In genomic region chr12:52909796-52910195, GRCh38 we compare ENCODE assay signal across 16 cellular contexts. TPM values are rescaled to one million over a fixed set of nuclear protein-coding genes. Genes with fewer than 3 reads are reported as not detected.
DNase-seq lines count a peak whose midpoint lies in the region; ATAC-seq and TF ChIP-seq lines count a peak whose summit lies in the region.
"Had no signal": no experiment of that assay in that cellular context is flagged by ENCODE, and none has a peak within 500 bp of the region (broad histone marks: within the 10 kb centered on the region; RNA-seq: fewer than 3 reads in every experiment).

No MANE protein-coding gene starts in this region.

- H3K36me3 ChIP-seq in GM23338 (ENCODE audit: insufficient read depth): no peaks in the 10 kb centered on the region
- no peaks in the 10 kb centered on the region for H3K36me3 ChIP-seq in RWPE2 (ENCODE audit: low read depth)
- H3K36me3 ChIP-seq in iPS-20b (ENCODE audit: insufficient read depth, low read depth, low read length): no peaks in the 10 kb centered on the region
- no peaks in the 10 kb centered on the region for H3K36me3 ChIP-seq in sigmoid colon
- H3K36me3 ChIP-seq: MG63 had no signal

- H3K9ac ChIP-seq in iPS-20b (ENCODE audit: low read depth, low read length): 0 out of 2 replicates have a peak overlapping the region, but pooled peaks have one; percentile 20

- H3F3A ChIP-seq in GM23338 (replicated peaks; ENCODE audit: low read depth): no peaks in the 10 kb centered on the region

- intact Hi-C loops in sigmoid colon (cut with DNase I): no loop called here

- H3K9me3 Mint-ChIP-seq in GM23338 (no peaks in the 10 kb centered on the region), progenitor cell of endocrine pancreas (ENCODE audit: low read depth) (no peaks in the 10 kb centered on the region)

- no peak for ATAC-seq in GM23338
- no peak for ATAC-seq in RWPE2 (ENCODE audit: low read depth)
- no peak for ATAC-seq in GM21515 (IDR thresholded peaks at IDR 0.05; ENCODE audit: unreplicated experiment)
- no peak for ATAC-seq in HG03159 (IDR thresholded peaks at IDR 0.05; ENCODE audit: unreplicated experiment)
- ATAC-seq: Right ventricle myocardium inferior had no signal

- TF ChIP-seq EP300 in sigmoid colon (IDR thresholded peaks at IDR 0.05): no peak

- TF ChIP-seq POLR2A in sigmoid colon (IDR thresholded peaks at IDR 0.05): no peak

- TF ChIP-seq CTCF in GM23338 (conservative IDR thresholded peaks at IDR 0.05; ENCODE audit: low read depth in 2 of 2) (no peak), RWPE2 (IDR thresholded peaks at IDR 0.05; ENCODE audit: poor library complexity, severe bottlenecking) (no peak), progenitor cell of endocrine pancreas (IDR thresholded peaks at IDR 0.05; ENCODE audit: unreplicated experiment) (no peak), sigmoid colon (IDR thresholded peaks at IDR 0.05) (no peak)

- H3K27me3 ChIP-seq in GM23338 (ENCODE audit: insufficient read depth) (no peaks in the 10 kb centered on the region), RWPE2 (ENCODE audit: insufficient read depth, poor library complexity, severe bottlenecking) (no peaks in the 10 kb centered on the region), iPS-20b (ENCODE audit: insufficient read depth, low read length) (no peaks in the 10 kb centered on the region), sigmoid colon (no peaks in the 10 kb centered on the region)
- H3K27me3 ChIP-seq: MG63 had no signal

- WGBS in sigmoid colon, 2 donors: 96 to 97% methylated on average over 3 of the region's 3 CpGs

- DNase-seq in GM23338 (ENCODE audit: low spot score) (no peak), RWPE2 (ENCODE audit: low spot score) (no peak), progenitor cell of endocrine pancreas (ENCODE audit: low spot score, unreplicated experiment) (no peak), pons (ENCODE audit: low spot score) (no peak), sigmoid colon (no peak)
- DNase-seq: ACHN, AML-193, COR-L47, MG63, NCI-H1092, NCI-H510A, NCI-H774 had no signal

- peaks cover under 1% of the 10 kb centered on the region for H3K79me2 ChIP-seq in GM23338 (replicated peaks; ENCODE audit: insufficient read depth)

- peak overlapping the region; percentile 58 for H3K4me2 ChIP-seq in GM23338

- no peak overlapping the region for H2AFZ ChIP-seq in GM23338

- H3K36me3 Mint-ChIP-seq in GM23338 (ENCODE audit: low read depth) (no peaks in the 10 kb centered on the region), progenitor cell of endocrine pancreas (ENCODE audit: insufficient read depth) (no peaks in the 10 kb centered on the region)

- H3K4me1 Mint-ChIP-seq in GM23338 (peaks cover 50% of the 10 kb centered on the region), progenitor cell of endocrine pancreas (ENCODE audit: low read depth) (peaks cover 50% of the 10 kb centered on the region)

- H3K27ac ChIP-seq in GM23338 (ENCODE audit: low read depth) (no peak overlapping the region), RWPE2 (ENCODE audit: poor library complexity, severe bottlenecking) (peak overlapping the region; percentile 98), iPS-20b (ENCODE audit: low read length) (no peak overlapping the region), sigmoid colon (no peak overlapping the region)

- H3K27me3 Mint-ChIP-seq in GM23338 (ENCODE audit: insufficient read depth, low read depth, poor library complexity): peaks cover 26% of the 10 kb centered on the region
- no peaks in the 10 kb centered on the region for H3K27me3 Mint-ChIP-seq in progenitor cell of endocrine pancreas

- H3K4me3 Mint-ChIP-seq in GM23338 (no peak overlapping the region), progenitor cell of endocrine pancreas (ENCODE audit: low read depth) (no peak overlapping the region)

- H3K9me3 ChIP-seq in RWPE2 (ENCODE audit: severe bottlenecking) (no peaks in the 10 kb centered on the region), iPS-20b (ENCODE audit: insufficient read depth, low read depth, low read length) (no peaks in the 10 kb centered on the region), sigmoid colon (no peaks in the 10 kb centered on the region)
- H3K9me3 ChIP-seq: MG63 had no signal

- H3K4me3 ChIP-seq in GM23338 (no peak overlapping the region), RWPE2 (ENCODE audit: severe bottlenecking) (no peak overlapping the region), iPS-20b (ENCODE audit: low read length) (peak overlapping the region; percentile 34; the same call in 1 of the 2 replicates), sigmoid colon (no peak overlapping the region)
- H3K4me3 ChIP-seq: MG63 had no signal

- H4K20me1 ChIP-seq in GM23338 (replicated peaks; ENCODE audit: insufficient read depth): no peaks in the 10 kb centered on the region

- H3K4me1 ChIP-seq in GM23338 (ENCODE audit: insufficient read depth) (peaks cover 53% of the 10 kb centered on the region), RWPE2 (ENCODE audit: insufficient read depth, poor library complexity, severe bottlenecking) (peaks cover 39% of the 10 kb centered on the region), iPS-20b (ENCODE audit: insufficient read depth, low read length) (peaks cover 35% of the 10 kb centered on the region), sigmoid colon (peaks cover 0 to 18% (median 11%) of the 10 kb centered on the region in 4 donors)

- H3K27ac Mint-ChIP-seq in GM23338 (peak overlapping the region; percentile 51), progenitor cell of endocrine pancreas (peak overlapping the region; percentile 21)

- H3K9me2 ChIP-seq in GM23338 (ENCODE audit: insufficient read depth): no peaks in the 10 kb centered on the region

TF ChIP-seq in GM23338, 12 proteins besides CTCF, POLR2A, EP300 and RAD21 (continues in another document):
- TF ChIP-seq ZNF114 (CRISPR knock-in tag; IDR thresholded peaks at IDR 0.05) (no peak), POLR2AphosphoS5 (IDR thresholded peaks at IDR 0.05; ENCODE audit: low read depth) (no peak), EZH2 (IDR thresholded peaks at IDR 0.05; ENCODE audit: low read depth, unreplicated experiment) (no peak), JUNB (IDR thresholded peaks at IDR 0.05; ENCODE audit: unreplicated experiment) (no peak), EZH2phosphoT487 (IDR thresholded peaks at IDR 0.05; ENCODE audit: unreplicated experiment) (no peak)

RNA-seq across cellular contexts. Expression of gene KRT8, which starts 4.9 kb away (rescaled TPM):
- total RNA-seq in GM23338 (2014; rRNA removed; shearing (Covaris generic)): 250 and 264 TPM in 2 replicates
- polyA plus RNA-seq in GM23338 (2016; fragmentation: Nextera tagmentation; extraction: Ambion mirVana) (322 and 338 TPM in 2 replicates), sigmoid colon (1,000 to 10,000 TPM; 3,181 to 3,526 (median 3,402) TPM)
- total RNA-seq in progenitor cell of endocrine pancreas (1,180 and 1,246 TPM in 2 replicates), sigmoid colon (10 to 100 TPM; 20.6 to 63.1 (median 35.5) TPM)

RNA-seq across cellular contexts. Expression of gene KRT18, which starts 39.1 kb away (rescaled TPM):
- total RNA-seq in GM23338 (2014; rRNA removed; shearing (Covaris generic)): 537 and 552 TPM in 2 replicates
- polyA plus RNA-seq in GM23338 (2016; fragmentation: Nextera tagmentation; extraction: Ambion mirVana) (1,013 and 1,049 TPM in 2 replicates), sigmoid colon (100 to 1,000 TPM; 596 to 847 (median 800) TPM)
- total RNA-seq in progenitor cell of endocrine pancreas (608 and 692 TPM in 2 replicates), sigmoid colon (1 to 10 TPM; 1.5 to 3.9 (median 2.5) TPM)

Comparison
In these comparisons a context has a peak if more than half of its experiments do, and no peak if none do; other contexts are left out.
1. RNA of gene KRT18, which starts 39.1 kb away (total RNA-seq): 608 to 692 TPM in progenitor cell of endocrine pancreas and 537 to 552 TPM in GM23338; 1.5 to 3.9 TPM in sigmoid colon; every median in the first group is over 100 times any median in the second.